In the genomic region with DNA sequence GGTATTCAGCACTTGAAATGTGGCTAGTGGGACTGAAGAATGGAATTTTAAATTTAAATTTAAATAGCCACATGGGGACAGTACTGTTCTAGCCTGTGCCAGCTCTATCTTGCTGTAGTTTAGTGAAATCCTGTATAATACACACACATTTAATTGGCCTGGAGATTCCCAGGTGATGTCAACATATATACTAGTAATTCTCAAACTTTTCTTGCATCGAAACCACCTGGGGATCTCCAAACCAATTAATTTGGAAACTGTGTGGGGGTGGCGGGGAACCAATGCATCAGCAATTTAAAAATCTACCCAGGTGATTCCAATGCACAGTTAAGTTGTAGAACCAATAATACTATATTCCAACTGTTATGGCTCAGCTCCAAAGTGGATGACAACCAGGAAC, we compare ENCODE assay signal across 18 cellular contexts.
DNase-seq lines count a peak whose midpoint lies in the region; ATAC-seq lines count a peak whose summit lies in the region.
"Had no signal": no experiment of that assay in that cellular context is flagged by ENCODE, and none has a peak within 500 bp of the region (broad histone marks: within the 10 kb centered on the region; RNA-seq: fewer than 3 reads in every experiment).

No MANE protein-coding gene starts in this region.

- no peaks in the 10 kb centered on the region for H3K9me3 Mint-ChIP-seq in T-helper 2 cell treated with Interferon-gamma antibody and Interleukin-4, amounts not matched to agents 5 μg/mL and 100 μg/mL, for 36 hours
- peaks cover 0 to 5% of the 10 kb centered on the region in 2 donors for H3K9me3 Mint-ChIP-seq in activated naive CD4-positive, alpha-beta T cell treated with anti-CD3 and anti-CD28 coated beads, Interleukin-2, amount 50 U/mL, for 72 hours

- H3K4me1 Mint-ChIP-seq in T-helper 2 cell treated with Interferon-gamma antibody and Interleukin-4, amounts not matched to agents 5 μg/mL and 100 μg/mL, for 36 hours (ENCODE audit: low read depth) = no peaks in the 10 kb centered on the region

- no peak overlapping the region for H3K4me3 Mint-ChIP-seq in T-helper 2 cell treated with Interferon-gamma antibody and Interleukin-4, amounts not matched to agents 5 μg/mL and 100 μg/mL, for 36 hours

- no peaks in the 10 kb centered on the region for H3K27me3 Mint-ChIP-seq in T-helper 2 cell treated with Interferon-gamma antibody and Interleukin-4, amounts not matched to agents 5 μg/mL and 100 μg/mL, for 36 hours (ENCODE audit: low read depth)

- peak; percentile 46 for DNase-seq in T-helper 2 cell treated with Interferon-gamma antibody and Interleukin-4, amounts not matched to agents 5 μg/mL and 100 μg/mL, for 36 hours (ENCODE audit: low spot score)
- DNase-seq in T-helper 2 cell (no peak), nucleus accumbens (lab: John Stamatoyannopoulos, UW) (no peak)
- DNase-seq in stimulated activated CD4-positive, alpha-beta T cell treated with anti-CD3 and anti-CD28 coated beads, Interleukin-12 subunit alpha, Interleukin-12 subunit beta, amount 100 ng/mL, for 48 hours (ENCODE audit: low read depth in 2 of 3, low spot score in 1 of 3) = peak; percentile 8 to 28 (median 28)
- DNase-seq in stimulated activated CD4-positive, alpha-beta T cell treated with anti-CD3 and anti-CD28 coated beads, Interleukin-12 subunit alpha, Interleukin-12 subunit beta, amount 100 ng/mL, for 4 hours = no peak
- peak in 1 of 2 donors; percentile 26 for DNase-seq in activated naive CD4-positive, alpha-beta T cell treated with anti-CD3 and anti-CD28 coated beads, Interleukin-2, amount 50 U/mL, for 72 hours (ENCODE audit: low spot score in 2 of 2)
- DNase-seq in stimulated activated naive CD8-positive, alpha-beta T cell treated with anti-CD3 and anti-CD28 coated beads, Interleukin-15, Interleukin-2, amounts not matched to agents 100 U/mL and 50 U/mL, for 24 hours = peak; percentile 20
- DNase-seq: 8988T, activated gamma-delta T cell, AML-193, aorta, caudate nucleus, foreskin fibroblast, MG63, NCI-H146, NCI-H2171 treated with DMSO at 0.1 percent for 48 hours, uterus had no signal

- peak; percentile 61 to 82 for ATAC-seq in activated naive CD4-positive, alpha-beta T cell treated with anti-CD3 and anti-CD28 coated beads, Interleukin-2, amount 50 U/mL, for 72 hours
- ATAC-seq in stimulated activated naive CD8-positive, alpha-beta T cell treated with anti-CD3 and anti-CD28 coated beads, Interleukin-15, Interleukin-2, amounts not matched to agents 100 U/mL and 50 U/mL, for 24 hours = peak; percentile 70
- ATAC-seq in GM19452 (IDR thresholded peaks at IDR 0.05; ENCODE audit: unreplicated experiment) = no peak

- no peak overlapping the region for H3K27ac Mint-ChIP-seq in T-helper 2 cell treated with Interferon-gamma antibody and Interleukin-4, amounts not matched to agents 5 μg/mL and 100 μg/mL, for 36 hours
- H3K27ac Mint-ChIP-seq in activated naive CD4-positive, alpha-beta T cell treated with anti-CD3 and anti-CD28 coated beads, Interleukin-2, amount 50 U/mL, for 72 hours = no peak overlapping the region

- no peaks in the 10 kb centered on the region for H3K36me3 Mint-ChIP-seq in T-helper 2 cell treated with Interferon-gamma antibody and Interleukin-4, amounts not matched to agents 5 μg/mL and 100 μg/mL, for 36 hours (ENCODE audit: low read depth)
- peaks cover 0 to 6% of the 10 kb centered on the region in 2 donors for H3K36me3 Mint-ChIP-seq in activated naive CD4-positive, alpha-beta T cell treated with anti-CD3 and anti-CD28 coated beads, Interleukin-2, amount 50 U/mL, for 72 hours

Comparison
In these comparisons a context has a peak if more than half of its experiments do, and no peak if none do; other contexts are left out.
1. DNase-seq: peak in T-helper 2 cell treated with Interferon-gamma antibody and Interleukin-4, amounts not matched to agents 5 μg/mL and 100 μg/mL, for 36 hours (single experiment), stimulated activated CD4-positive, alpha-beta T cell treated with anti-CD3 and anti-CD28 coated beads, Interleukin-12 subunit alpha, Interleukin-12 subunit beta, amount 100 ng/mL, for 48 hours (3 of 3) and stimulated activated naive CD8-positive, alpha-beta T cell treated with anti-CD3 and anti-CD28 coated beads, Interleukin-15, Interleukin-2, amounts not matched to agents 100 U/mL and 50 U/mL, for 24 hours (single experiment); none in T-helper 2 cell (0 of 5), stimulated activated CD4-positive, alpha-beta T cell treated with anti-CD3 and anti-CD28 coated beads, Interleukin-12 subunit alpha, Interleukin-12 subunit beta, amount 100 ng/mL, for 4 hours (single experiment) and nucleus accumbens (0 of 56).